ENCODE assay signal across 20 cellular contexts in the genomic region with DNA sequence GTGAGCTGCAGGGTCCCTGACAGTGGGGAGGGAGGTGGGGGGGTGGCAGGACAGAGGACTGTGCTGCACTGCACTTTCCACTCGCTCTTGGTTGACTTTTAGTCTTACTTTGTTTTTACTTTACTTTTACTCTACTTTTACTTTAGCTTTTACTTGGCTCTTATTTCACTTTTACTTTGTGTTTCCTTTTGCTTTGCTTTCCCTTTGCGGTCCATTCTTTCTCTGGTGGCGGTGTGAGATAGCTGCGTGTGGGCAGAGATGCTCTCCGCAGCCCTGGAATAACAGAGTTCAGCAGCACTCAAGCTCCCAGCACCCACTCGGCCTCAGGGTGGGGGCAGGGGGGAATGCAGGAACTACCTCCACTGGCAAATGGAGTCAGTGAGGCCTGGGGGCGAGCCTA. TPM values are rescaled to one million over a fixed set of nuclear protein-coding genes. Genes with fewer than 3 reads are reported as not detected.
DNase-seq lines count a peak whose midpoint lies in the region; ATAC-seq and TF ChIP-seq lines count a peak whose summit lies in the region.
"Had no signal": no experiment of that assay in that cellular context is flagged by ENCODE, and none has a peak within 500 bp of the region (broad histone marks: within the 10 kb centered on the region; RNA-seq: fewer than 3 reads in every experiment).

No MANE protein-coding gene starts in this region.

- no peak overlapping the region for H3K4me3 Mint-ChIP-seq in activated CD4-positive, alpha-beta T cell treated with anti-CD3 and anti-CD28 coated beads, Interleukin-2, amount 10 ng/mL, durations not matched to agents 7 days and 5 days
- H3K4me3 Mint-ChIP-seq in CD8-positive, alpha-beta T cell, result peak overlapping the region; percentile 45
- no peak overlapping the region for H3K4me3 Mint-ChIP-seq in WTC11
- peak overlapping the region; percentile 26 to 52 for H3K4me3 Mint-ChIP-seq in effector memory CD8-positive, alpha-beta T cell
- H3K4me3 Mint-ChIP-seq: nephron had no signal

- intact Hi-C loops in CD8-positive, alpha-beta T cell (cut with DNase I, micrococcal nuclease), result no loop called here

- no peaks in the 10 kb centered on the region for H3K9me3 Mint-ChIP-seq in activated CD4-positive, alpha-beta T cell treated with anti-CD3 and anti-CD28 coated beads, Interleukin-2, amount 10 ng/mL, durations not matched to agents 7 days and 5 days
- no peaks in the 10 kb centered on the region for H3K9me3 Mint-ChIP-seq in CD8-positive, alpha-beta T cell
- H3K9me3 Mint-ChIP-seq in WTC11, result no peaks in the 10 kb centered on the region
- H3K9me3 Mint-ChIP-seq in effector memory CD8-positive, alpha-beta T cell, result no peaks in the 10 kb centered on the region
- H3K9me3 Mint-ChIP-seq: nephron had no signal

- no peaks in the 10 kb centered on the region for H3K36me3 Mint-ChIP-seq in activated CD4-positive, alpha-beta T cell treated with anti-CD3 and anti-CD28 coated beads, Interleukin-2, amount 10 ng/mL, durations not matched to agents 7 days and 5 days (ENCODE audit: low read depth)
- H3K36me3 Mint-ChIP-seq in CD8-positive, alpha-beta T cell, result no peaks in the 10 kb centered on the region
- no peaks in the 10 kb centered on the region for H3K36me3 Mint-ChIP-seq in WTC11
- H3K36me3 Mint-ChIP-seq in effector memory CD8-positive, alpha-beta T cell (ENCODE audit: insufficient read depth), result peaks cover 4% of the 10 kb centered on the region

- no peaks in the 10 kb centered on the region for H3K9me3 ChIP-seq in CD8-positive, alpha-beta T cell (ENCODE audit: low read length)
- H3K9me3 ChIP-seq: ascending aorta, BLaER1 had no signal

- no peak overlapping the region for H3K27ac ChIP-seq in CD8-positive, alpha-beta T cell (ENCODE audit: low read depth, low read length)
- H3K27ac ChIP-seq: ascending aorta, BLaER1, SK-N-MC had no signal

- no peaks in the 10 kb centered on the region for H3K27me3 Mint-ChIP-seq in activated CD4-positive, alpha-beta T cell treated with anti-CD3 and anti-CD28 coated beads, Interleukin-2, amount 10 ng/mL, durations not matched to agents 7 days and 5 days
- no peaks in the 10 kb centered on the region for H3K27me3 Mint-ChIP-seq in CD8-positive, alpha-beta T cell (ENCODE audit: low read depth)
- peaks cover 28% of the 10 kb centered on the region for H3K27me3 Mint-ChIP-seq in WTC11 (ENCODE audit: low read depth)
- peaks cover 14 to 18% of the 10 kb centered on the region in 2 donors for H3K27me3 Mint-ChIP-seq in effector memory CD8-positive, alpha-beta T cell

- POLR2A ChIA-PET in activated CD4-positive, alpha-beta T cell treated with anti-CD3 and anti-CD28 coated beads, Interleukin-2, amount 10 ng/mL, durations not matched to agents 7 days and 5 days (lab: Charles Lee), result interaction anchor here (0.6 kb wide), 1 partner anchor 149 kb away, joined by 3 read pairs; no protein-coding TSS in a partner anchor
- POLR2A ChIA-PET in CD8-positive, alpha-beta T cell (lab: Charles Lee), result interaction anchor here (1.3 kb wide), 1 partner anchor 21 kb away, joined by 4 read pairs; no protein-coding TSS in a partner anchor
- POLR2A ChIA-PET in WTC11 (lab: Charles Lee), result no interaction called here

- H3K4me1 ChIP-seq in CD8-positive, alpha-beta T cell (ENCODE audit: insufficient read depth, low read length), result peaks cover 4% of the 10 kb centered on the region

- no peak for TF ChIP-seq CTCF in CD8-positive, alpha-beta T cell (IDR thresholded peaks at IDR 0.05)
- TF ChIP-seq CTCF in WTC11 (IDR thresholded peaks at IDR 0.05), result no peak

- DNase-seq in activated CD4-positive, alpha-beta T cell treated with anti-CD3 and anti-CD28 coated beads, Interleukin-2, amount 10 ng/mL, durations not matched to agents 7 days and 5 days, result no peak
- no peak for DNase-seq in activated CD4-positive, alpha-beta T cell treated with anti-CD3 and anti-CD28 coated beads, Interleukin-2, amount 50 U/mL, for 4 hours
- no peak for DNase-seq in CD8-positive, alpha-beta T cell
- no peak for DNase-seq in WTC11 (ENCODE audit: low spot score)
- no peak for DNase-seq in effector memory CD8-positive, alpha-beta T cell
- DNase-seq: activated CD4-positive, CD25-positive, alpha-beta regulatory T cell treated with anti-CD3 and anti-CD28 coated beads, Interleukin-2, amount 50 U/mL, for 72 hours; effector memory CD4-positive, alpha-beta T cell; left cardiac atrium; MV-4-11; NCI-H187 treated with DMSO at 0.1 percent for 48 hours; NCI-H226; T-helper 9 cell had no signal

- H3K36me3 ChIP-seq in CD8-positive, alpha-beta T cell (ENCODE audit: insufficient read depth, low read length), result no peaks in the 10 kb centered on the region
- H3K36me3 ChIP-seq: ascending aorta, BLaER1 had no signal

- no peak overlapping the region for H3K4me3 ChIP-seq in CD8-positive, alpha-beta T cell (ENCODE audit: low read depth, low read length)
- H3K4me3 ChIP-seq: ascending aorta, BLaER1, K562, SK-N-MC had no signal

- CTCF ChIA-PET in activated CD4-positive, alpha-beta T cell treated with anti-CD3 and anti-CD28 coated beads, Interleukin-2, amount 10 ng/mL, durations not matched to agents 7 days and 5 days (lab: Charles Lee), result interaction anchor here (1.0 to 1.6 kb wide), 4 partner anchors 9 to 1891 kb away, joined by 3 read pairs; no protein-coding TSS in a partner anchor
- CTCF ChIA-PET in CD8-positive, alpha-beta T cell (lab: Charles Lee), result interaction anchor here (1.6 kb wide), 1 partner anchor 98 kb away, joined by 3 read pairs; no protein-coding TSS in a partner anchor
- CTCF ChIA-PET in WTC11 (lab: Charles Lee), result interaction anchor here (1.0 to 2.5 kb wide), 3 partner anchors 25 to 104 kb away, joined by 4 to 11 read pairs (median 5); no protein-coding TSS in a partner anchor

- H3K27me3 ChIP-seq in CD8-positive, alpha-beta T cell (ENCODE audit: insufficient read depth, low read length), result no peaks in the 10 kb centered on the region
- H3K27me3 ChIP-seq: ascending aorta, BLaER1 had no signal

- H3K27ac Mint-ChIP-seq in activated CD4-positive, alpha-beta T cell treated with anti-CD3 and anti-CD28 coated beads, Interleukin-2, amount 10 ng/mL, durations not matched to agents 7 days and 5 days, result peak overlapping the region; percentile 27
- H3K27ac Mint-ChIP-seq in CD8-positive, alpha-beta T cell, result no peak overlapping the region
- H3K27ac Mint-ChIP-seq in WTC11, result 0 out of 2 replicates have a peak overlapping the region, but pooled peaks have one; percentile 1
- H3K27ac Mint-ChIP-seq in effector memory CD8-positive, alpha-beta T cell, result peak overlapping the region in 1 of 2 donors; percentile 75
- H3K27ac Mint-ChIP-seq: nephron had no signal

- ATAC-seq in CD8-positive, alpha-beta T cell, result no peak
- no peak for ATAC-seq in WTC11
- ATAC-seq in effector memory CD8-positive, alpha-beta T cell (replicated peaks), result no peak
- no peak for ATAC-seq in HG03520 (IDR thresholded peaks at IDR 0.05; ENCODE audit: unreplicated experiment)
- ATAC-seq in HG03139 (IDR thresholded peaks at IDR 0.05; ENCODE audit: unreplicated experiment), result no peak
- no peak for ATAC-seq in GM21737 (IDR thresholded peaks at IDR 0.05; ENCODE audit: unreplicated experiment)
- ATAC-seq: K562, left cardiac atrium had no signal

- H3K4me1 Mint-ChIP-seq in activated CD4-positive, alpha-beta T cell treated with anti-CD3 and anti-CD28 coated beads, Interleukin-2, amount 10 ng/mL, durations not matched to agents 7 days and 5 days, result peaks cover 9% of the 10 kb centered on the region
- H3K4me1 Mint-ChIP-seq in CD8-positive, alpha-beta T cell (ENCODE audit: low read depth), result peaks cover 4% of the 10 kb centered on the region
- H3K4me1 Mint-ChIP-seq in WTC11, result no peaks in the 10 kb centered on the region
- peaks cover 5% of the 10 kb centered on the region in 2 donors for H3K4me1 Mint-ChIP-seq in effector memory CD8-positive, alpha-beta T cell (ENCODE audit: low read depth in 2 of 2)
- H3K4me1 Mint-ChIP-seq: nephron had no signal

TF ChIP-seq in WTC11, 78 proteins besides CTCF, POLR2A, EP300 and RAD21 (continues in another document):
- TF ChIP-seq, protein P1, sequence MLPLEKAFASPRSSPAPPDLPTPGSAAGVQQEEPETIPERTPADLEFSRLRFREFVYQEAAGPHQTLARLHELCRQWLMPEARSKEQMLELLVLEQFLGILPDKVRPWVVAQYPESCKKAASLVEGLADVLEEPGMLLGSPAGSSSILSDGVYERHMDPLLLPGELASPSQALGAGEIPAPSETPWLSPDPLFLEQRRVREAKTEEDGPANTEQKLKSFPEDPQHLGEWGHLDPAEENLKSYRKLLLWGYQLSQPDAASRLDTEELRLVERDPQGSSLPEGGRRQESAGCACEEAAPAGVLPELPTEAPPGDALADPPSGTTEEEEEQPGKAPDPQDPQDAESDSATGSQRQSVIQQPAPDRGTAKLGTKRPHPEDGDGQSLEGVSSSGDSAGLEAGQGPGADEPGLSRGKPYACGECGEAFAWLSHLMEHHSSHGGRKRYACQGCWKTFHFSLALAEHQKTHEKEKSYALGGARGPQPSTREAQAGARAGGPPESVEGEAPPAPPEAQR (CRISPR knock-in tag; IDR thresholded peaks at IDR 0.05), result no peak
- TF ChIP-seq, protein P2, sequence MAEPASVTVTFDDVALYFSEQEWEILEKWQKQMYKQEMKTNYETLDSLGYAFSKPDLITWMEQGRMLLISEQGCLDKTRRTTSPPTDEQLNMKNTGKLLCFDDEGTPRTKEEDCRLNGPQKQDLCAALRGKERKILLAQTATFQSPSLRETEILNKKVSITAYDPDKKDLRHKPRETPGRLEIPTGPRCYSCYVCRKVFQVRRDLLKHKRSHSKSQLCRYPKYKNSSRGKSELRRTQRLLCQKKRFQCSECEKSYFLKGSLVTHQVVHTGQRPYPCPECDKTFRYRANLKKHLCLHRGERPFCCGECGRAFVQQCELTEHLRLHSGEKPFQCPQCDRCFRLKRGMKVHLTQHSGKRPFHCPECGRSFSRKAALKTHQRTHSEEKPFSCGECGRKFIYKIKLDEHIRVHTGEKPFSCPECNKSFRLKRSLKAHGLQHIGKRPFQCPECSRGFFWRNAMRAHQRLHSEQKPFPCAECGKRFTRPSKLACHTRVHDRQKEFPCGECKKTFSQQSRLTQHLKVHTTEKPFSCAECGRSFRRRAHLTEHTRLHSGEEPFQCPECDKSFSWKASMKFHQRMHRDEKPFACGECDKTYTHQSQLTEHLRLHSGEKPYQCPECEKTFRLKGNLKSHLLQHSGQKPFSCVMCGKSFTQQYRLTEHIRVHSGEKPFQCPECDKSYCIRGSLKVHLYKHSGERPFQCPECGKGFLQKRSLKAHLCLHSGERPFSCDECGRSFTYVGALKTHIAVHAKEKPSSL (CRISPR knock-in tag; conservative IDR thresholded peaks at IDR 0.05), result no peak
- TF ChIP-seq ZNF219 (CRISPR knock-in tag; IDR thresholded peaks at IDR 0.05; ENCODE audit: borderline replicate concordance) (no peak), PRRX2 (CRISPR knock-in tag; IDR thresholded peaks at IDR 0.05) (no peak), IRF2 (CRISPR knock-in tag; IDR thresholded peaks at IDR 0.05; ENCODE audit: borderline replicate concordance, low read depth) (no peak), MYBL2 (CRISPR knock-in tag; IDR thresholded peaks at IDR 0.05) (no peak)

RNA-seq across cellular contexts. Expression of a gene that starts 4.7 kb away (rescaled TPM):
- not detected for total RNA-seq in activated CD4-positive, alpha-beta T cell treated with anti-CD3 and anti-CD28 coated beads, Interleukin-2, amount 10 ng/mL, durations not matched to agents 7 days and 5 days
- not detected for total RNA-seq in CD8-positive, alpha-beta T cell
- total RNA-seq in WTC11 (2021), result 0.27 to 0.50 TPM (median 0.48 TPM) in 3 replicates
- total RNA-seq: ascending aorta, K562 had no signal

RNA-seq across cellular contexts. Expression of a gene that starts 5.3 kb away (rescaled TPM):
- total RNA-seq in activated CD4-positive, alpha-beta T cell treated with anti-CD3 and anti-CD28 coated beads, Interleukin-2, amount 10 ng/mL, durations not matched to agents 7 days and 5 days, result 1 to 10 TPM; 3.0 to 3.5 TPM
- under 1 TPM; 0.27 to 0.64 TPM for total RNA-seq in CD8-positive, alpha-beta T cell
- total RNA-seq in WTC11 (2021), result 0.48 to 1.8 TPM (median 1.5 TPM) in 3 replicates

Comparison
In these comparisons a context has a peak if more than half of its experiments do, and no peak if none do; other contexts are left out.
1. H3K4me3 Mint-ChIP-seq: peak in CD8-positive, alpha-beta T cell (single experiment) and effector memory CD8-positive, alpha-beta T cell (2 of 2); none in activated CD4-positive, alpha-beta T cell treated with anti-CD3 and anti-CD28 coated beads, Interleukin-2, amount 10 ng/mL, durations not matched to agents 7 days and 5 days (single experiment) and WTC11 (single experiment).